ENCODE assay signal across 8 cellular contexts in genomic region chr10:75019360-75019759, GRCh38.
A peak's percentile ranks its signal among the peaks of the same experiment; 100 is the strongest.
DNase-seq lines count a peak whose midpoint lies in the region; ATAC-seq and TF ChIP-seq lines count a peak whose summit lies in the region.

No MANE protein-coding gene starts in this region.

- H3K27me3 ChIP-seq in neural progenitor cell: no peaks in the 10 kb centered on the region

- H3K9ac ChIP-seq in neural progenitor cell: no peak overlapping the region

- no peak for DNase-seq in stimulated activated naive CD8-positive, alpha-beta T cell treated with anti-CD3 and anti-CD28 coated beads, Interleukin-15, amount 100 ng/mL, for 72 hours
- DNase-seq in stimulated activated naive CD8-positive, alpha-beta T cell treated with anti-CD3 and anti-CD28 coated beads, Interleukin-15, Interleukin-2, amounts not matched to agents 100 U/mL and 50 U/mL, for 24 hours: no peak
- DNase-seq in NCI-H2227 treated with DMSO at 0.1 percent for 48 hours (lab: John Stamatoyannopoulos, UW) (peak; percentile 7), neural progenitor cell (ENCODE audit: low spot score) (no peak)
- no peak for DNase-seq in central memory CD8-positive, alpha-beta T cell (ENCODE audit: low spot score in 2 of 2)
- no peak for DNase-seq in activated naive CD4-positive, alpha-beta T cell (lab: John Stamatoyannopoulos, UW)

- peaks cover 25% of the 10 kb centered on the region for H3K36me3 Mint-ChIP-seq in central memory CD8-positive, alpha-beta T cell (ENCODE audit: insufficient read depth)
- H3K36me3 Mint-ChIP-seq in neural progenitor cell: peaks cover 10% of the 10 kb centered on the region

- no peak overlapping the region for H3K4me3 Mint-ChIP-seq in stimulated activated naive CD8-positive, alpha-beta T cell treated with anti-CD3 and anti-CD28 coated beads, Interleukin-15, amount 100 ng/mL, for 72 hours
- H3K4me3 Mint-ChIP-seq in central memory CD8-positive, alpha-beta T cell: no peak overlapping the region
- H3K4me3 Mint-ChIP-seq in neural progenitor cell: no peak overlapping the region

- H3K27ac Mint-ChIP-seq in stimulated activated naive CD8-positive, alpha-beta T cell treated with anti-CD3 and anti-CD28 coated beads, Interleukin-15, amount 100 ng/mL, for 72 hours: peak overlapping the region in 1 of 2 donors; percentile 78
- H3K27ac Mint-ChIP-seq in central memory CD8-positive, alpha-beta T cell (ENCODE audit: low read depth): peak overlapping the region; percentile 26
- no peak overlapping the region for H3K27ac Mint-ChIP-seq in neural progenitor cell

- H3K79me2 ChIP-seq in neural progenitor cell (ENCODE audit: low read depth): no peaks in the 10 kb centered on the region

- H3K27me3 Mint-ChIP-seq in stimulated activated naive CD8-positive, alpha-beta T cell treated with anti-CD3 and anti-CD28 coated beads, Interleukin-15, amount 100 ng/mL, for 72 hours: no peaks in the 10 kb centered on the region
- no peaks in the 10 kb centered on the region for H3K27me3 Mint-ChIP-seq in central memory CD8-positive, alpha-beta T cell
- H3K27me3 Mint-ChIP-seq in neural progenitor cell (ENCODE audit: insufficient read depth, low read depth): peaks cover 2% of the 10 kb centered on the region

- no peak overlapping the region for H3K27ac ChIP-seq in neural progenitor cell

- H3K36me3 ChIP-seq in neural progenitor cell: no peaks in the 10 kb centered on the region

- TF ChIP-seq CTCF in neural progenitor cell (IDR thresholded peaks at IDR 0.05): peak; percentile 42

- ATAC-seq in stimulated activated naive CD8-positive, alpha-beta T cell treated with anti-CD3 and anti-CD28 coated beads, Interleukin-15, amount 100 ng/mL, for 72 hours: peak; percentile 75
- ATAC-seq in stimulated activated naive CD8-positive, alpha-beta T cell treated with anti-CD3 and anti-CD28 coated beads, Interleukin-15, Interleukin-2, amounts not matched to agents 100 U/mL and 50 U/mL, for 24 hours: no peak
- no peak for ATAC-seq in central memory CD8-positive, alpha-beta T cell (replicated peaks; ENCODE audit: extremely low read depth, poor library complexity, severe bottlenecking)
- no peak for ATAC-seq in GM18498 (IDR thresholded peaks at IDR 0.05; ENCODE audit: unreplicated experiment)
- ATAC-seq in HG02870 (IDR thresholded peaks at IDR 0.05; ENCODE audit: unreplicated experiment): no peak

- H4K20me1 ChIP-seq in neural progenitor cell (ENCODE audit: low read depth): peaks cover 4% of the 10 kb centered on the region

- H2AFZ ChIP-seq in neural progenitor cell (replicated peaks): no peak overlapping the region

- H3K4me2 ChIP-seq in neural progenitor cell: no peak overlapping the region

- no peaks in the 10 kb centered on the region for H3K9me3 Mint-ChIP-seq in stimulated activated naive CD8-positive, alpha-beta T cell treated with anti-CD3 and anti-CD28 coated beads, Interleukin-15, amount 100 ng/mL, for 72 hours
- H3K9me3 Mint-ChIP-seq in central memory CD8-positive, alpha-beta T cell: no peaks in the 10 kb centered on the region
- H3K9me3 Mint-ChIP-seq in neural progenitor cell: no peaks in the 10 kb centered on the region

- H3K9me3 ChIP-seq in neural progenitor cell (ENCODE audit: low read depth): no peaks in the 10 kb centered on the region

- H3K4me1 ChIP-seq in neural progenitor cell: peaks cover 25% of the 10 kb centered on the region

- H3F3A ChIP-seq in neural progenitor cell (ENCODE audit: low read depth): peaks cover 4% of the 10 kb centered on the region

- no peak overlapping the region for H3K4me3 ChIP-seq in neural progenitor cell

- peaks cover 40% of the 10 kb centered on the region for H3K4me1 Mint-ChIP-seq in stimulated activated naive CD8-positive, alpha-beta T cell treated with anti-CD3 and anti-CD28 coated beads, Interleukin-15, amount 100 ng/mL, for 72 hours
- peaks cover 7% of the 10 kb centered on the region for H3K4me1 Mint-ChIP-seq in central memory CD8-positive, alpha-beta T cell
- H3K4me1 Mint-ChIP-seq in neural progenitor cell: peaks cover 22% of the 10 kb centered on the region
